1 cellular context compared by ENCODE assay signal in the genomic region with DNA sequence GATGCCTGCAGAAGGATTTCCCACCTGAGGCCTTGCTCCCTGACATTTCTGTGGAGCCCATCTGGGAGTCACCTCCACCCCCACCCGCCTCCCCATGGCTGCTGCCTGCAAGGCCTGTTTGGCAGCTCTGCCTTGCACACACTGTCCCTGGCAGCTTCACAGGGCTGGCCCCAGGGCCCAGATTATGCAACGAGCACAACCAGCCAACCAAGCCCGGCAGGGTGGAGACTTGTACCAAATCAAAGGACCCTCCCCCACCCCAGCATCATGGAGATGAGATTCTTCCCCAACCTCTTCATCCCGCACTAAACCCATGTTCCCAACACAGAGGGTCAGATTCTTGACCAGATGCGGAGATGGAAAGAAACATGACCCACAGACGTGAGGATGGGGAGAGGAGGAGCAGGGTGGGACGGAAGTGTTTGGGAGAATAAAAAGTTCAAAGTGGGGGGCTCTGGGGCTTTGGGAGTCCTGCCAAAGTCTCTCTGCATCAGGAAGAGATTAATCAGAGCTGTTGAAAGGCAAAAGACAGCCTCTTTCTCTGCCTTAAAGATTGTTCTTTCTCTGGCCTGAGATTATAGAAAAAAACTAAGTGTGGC.
TF ChIP-seq lines count a peak whose summit lies in the region.

No MANE protein-coding gene starts in this region.

TF ChIP-seq in H1, 55 proteins besides CTCF, POLR2A, EP300 and RAD21:
- TF ChIP-seq, protein P1, sequence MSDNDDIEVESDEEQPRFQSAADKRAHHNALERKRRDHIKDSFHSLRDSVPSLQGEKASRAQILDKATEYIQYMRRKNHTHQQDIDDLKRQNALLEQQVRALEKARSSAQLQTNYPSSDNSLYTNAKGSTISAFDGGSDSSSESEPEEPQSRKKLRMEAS (IDR thresholded peaks at IDR 0.05): no peak
- TF ChIP-seq CEBPB (IDR thresholded peaks at IDR 0.05; ENCODE audit: low read depth, low read length): peak; percentile 66
